8 cellular contexts compared by ENCODE assay signal in the genomic region with DNA sequence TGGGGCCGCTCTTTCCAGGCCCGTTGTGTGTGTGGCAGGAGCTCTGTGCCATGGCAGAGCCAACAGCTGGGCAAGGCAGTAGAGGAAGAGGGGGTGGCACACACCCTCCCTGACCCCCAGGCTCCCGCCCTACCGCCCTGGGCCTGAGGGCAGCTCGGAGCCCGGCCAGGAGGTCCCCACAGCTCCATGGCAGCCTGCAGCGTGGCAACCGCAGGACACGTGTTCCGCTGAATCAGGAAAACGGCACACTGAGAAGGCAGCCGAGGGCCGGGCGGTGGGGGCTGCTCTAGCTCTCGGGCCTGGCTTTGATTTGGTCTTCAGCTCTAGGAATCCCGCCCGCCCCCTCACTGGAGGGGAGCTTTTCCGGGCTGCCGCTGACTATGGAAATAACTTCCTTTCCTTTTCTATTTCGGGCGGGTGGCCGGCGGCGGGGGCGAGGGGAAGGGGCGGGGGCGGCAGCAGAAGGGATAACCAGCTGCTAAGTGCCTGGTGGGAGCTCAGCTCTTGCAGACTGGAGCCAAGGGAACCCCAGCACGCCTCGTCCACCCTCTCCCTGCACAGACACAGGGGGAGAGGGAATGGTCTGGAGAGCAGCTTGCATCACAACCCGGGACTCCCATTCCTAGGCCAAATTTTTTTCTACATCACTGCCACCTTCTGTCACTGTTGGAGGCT. TPM values are rescaled to one million over a fixed set of nuclear protein-coding genes. Genes with fewer than 3 reads are reported as not detected.
A peak's percentile ranks its signal among the peaks of the same experiment; 100 is the strongest.
DNase-seq lines count a peak whose midpoint lies in the region; ATAC-seq, FAIRE-seq and TF ChIP-seq lines count a peak whose summit lies in the region.

No MANE protein-coding gene starts in this region.

- no peak overlapping the region for H3K27ac Mint-ChIP-seq in CD8-positive, alpha-beta T cell

- H3K27ac ChIP-seq in CD8-positive, alpha-beta T cell (ENCODE audit: low read depth, low read length) = no peak overlapping the region
- H3K27ac ChIP-seq in ascending aorta (peak overlapping the region; percentile 80 to 85), right atrium auricular region (peak overlapping the region; percentile 82 to 90)

- H3K9me3 Mint-ChIP-seq in CD8-positive, alpha-beta T cell = no peaks in the 10 kb centered on the region

- H3K4me1 ChIP-seq in CD8-positive, alpha-beta T cell (ENCODE audit: insufficient read depth, low read length) = peaks cover 5% of the 10 kb centered on the region
- H3K4me1 ChIP-seq in ascending aorta = peaks cover 33 to 50% of the 10 kb centered on the region in 2 donors
- H3K4me1 ChIP-seq in right atrium auricular region = peaks cover 0 to 65% of the 10 kb centered on the region in 2 donors

- peaks cover 28% of the 10 kb centered on the region for H3K27me3 Mint-ChIP-seq in CD8-positive, alpha-beta T cell (ENCODE audit: low read depth)

- no peaks in the 10 kb centered on the region for H3K36me3 Mint-ChIP-seq in CD8-positive, alpha-beta T cell

- peak in 1 of 7 experiments; percentile 26 for DNase-seq in CD8-positive, alpha-beta T cell
- peak; percentile 83 to 93 for DNase-seq in NCI-H446 (lab: John Stamatoyannopoulos, UW)
- peak; percentile 38 to 91 for DNase-seq in ascending aorta (ENCODE audit: low spot score in 2 of 2)
- DNase-seq in right atrium auricular region (ENCODE audit: low spot score) = peak; percentile 79
- DNase-seq in posterior vena cava (ENCODE audit: low spot score) = peak; percentile 93
- DNase-seq in GM19239 (ENCODE audit: insufficient read length, low spot score) = no peak

- intact Hi-C loops in CD8-positive, alpha-beta T cell (cut with DNase I, micrococcal nuclease) = no loop called here
- intact Hi-C loops in ascending aorta (cut with DNase I) = loop anchor here (1.0 kb wide), 2 partner anchors 18 to 81 kb away; a partner anchor contains a TSS
- intact Hi-C loops in posterior vena cava (cut with DNase I) = loop anchor here (5.0 kb wide), 2 partner anchors 73 to 118 kb away; no protein-coding TSS in a partner anchor

- peak; percentile 58 for ATAC-seq in CD8-positive, alpha-beta T cell
- ATAC-seq in HG02938 (IDR thresholded peaks at IDR 0.05; ENCODE audit: unreplicated experiment) (no peak), GM21381 (IDR thresholded peaks at IDR 0.05; ENCODE audit: unreplicated experiment) (no peak)

- no peak for FAIRE-seq in GM19239 (lab: Jason Lieb, UNC)

- CTCF ChIA-PET in CD8-positive, alpha-beta T cell (lab: Charles Lee) = interaction anchor here (0.7 to 1.9 kb wide), 4 partner anchors 17 to 238 kb away, joined by 3 to 7 read pairs (median 4); no protein-coding TSS in a partner anchor

- H3K27me3 ChIP-seq in CD8-positive, alpha-beta T cell (ENCODE audit: insufficient read depth, low read length) = peaks cover 3% of the 10 kb centered on the region
- H3K27me3 ChIP-seq in ascending aorta (no peaks in the 10 kb centered on the region), right atrium auricular region (no peaks in the 10 kb centered on the region)

- peak overlapping the region; percentile 50 for H3K4me3 Mint-ChIP-seq in CD8-positive, alpha-beta T cell

- no peaks in the 10 kb centered on the region for H3K36me3 ChIP-seq in CD8-positive, alpha-beta T cell (ENCODE audit: insufficient read depth, low read length)
- H3K36me3 ChIP-seq in ascending aorta (peaks cover 13 to 19% of the 10 kb centered on the region in 2 donors), right atrium auricular region (peaks cover 41% of the 10 kb centered on the region)

- no peaks in the 10 kb centered on the region for H3K9me3 ChIP-seq in CD8-positive, alpha-beta T cell (ENCODE audit: low read length)
- H3K9me3 ChIP-seq in ascending aorta = no peaks in the 10 kb centered on the region
- H3K9me3 ChIP-seq in right atrium auricular region = no peaks in the 10 kb centered on the region

- POLR2A ChIA-PET in CD8-positive, alpha-beta T cell (lab: Charles Lee) = interaction anchor here (0.7 kb wide), 1 partner anchor 133 kb away, joined by 3 read pairs; a partner anchor contains a TSS

- no peak for TF ChIP-seq CTCF in CD8-positive, alpha-beta T cell (IDR thresholded peaks at IDR 0.05)
- TF ChIP-seq CTCF in ascending aorta (IDR thresholded peaks at IDR 0.05) = no peak
- no peak for TF ChIP-seq CTCF in right atrium auricular region (IDR thresholded peaks at IDR 0.05)

- H3K4me1 Mint-ChIP-seq in CD8-positive, alpha-beta T cell (ENCODE audit: low read depth) = peaks cover 18% of the 10 kb centered on the region

- H3K4me3 ChIP-seq in CD8-positive, alpha-beta T cell (ENCODE audit: low read depth, low read length) = peak overlapping the region; percentile 18
- H3K4me3 ChIP-seq in ascending aorta (peak overlapping the region; percentile 11 to 49), right atrium auricular region (peak overlapping the region in 1 of 2 donors; percentile 24)

RNA-seq across cellular contexts. Expression of a gene that starts 24.7 kb away (rescaled TPM):
- 10 to 100 TPM; 16.2 to 17.2 TPM for total RNA-seq in CD8-positive, alpha-beta T cell
- total RNA-seq in ascending aorta = 2.0 TPM
- 10 to 100 TPM; 24.1 to 35.3 TPM for total RNA-seq in right atrium auricular region
- total RNA-seq in posterior vena cava = 10 to 100 TPM; 25.2 to 26.5 TPM

Comparison
In these comparisons a context has a peak if more than half of its experiments do, and no peak if none do; other contexts are left out.
1. intact Hi-C loops: an anchor here in ascending aorta (1.0 kb wide) and posterior vena cava (5.0 kb wide); none called in CD8-positive, alpha-beta T cell.